12 cellular contexts compared by ENCODE assay signal in the genomic region with DNA sequence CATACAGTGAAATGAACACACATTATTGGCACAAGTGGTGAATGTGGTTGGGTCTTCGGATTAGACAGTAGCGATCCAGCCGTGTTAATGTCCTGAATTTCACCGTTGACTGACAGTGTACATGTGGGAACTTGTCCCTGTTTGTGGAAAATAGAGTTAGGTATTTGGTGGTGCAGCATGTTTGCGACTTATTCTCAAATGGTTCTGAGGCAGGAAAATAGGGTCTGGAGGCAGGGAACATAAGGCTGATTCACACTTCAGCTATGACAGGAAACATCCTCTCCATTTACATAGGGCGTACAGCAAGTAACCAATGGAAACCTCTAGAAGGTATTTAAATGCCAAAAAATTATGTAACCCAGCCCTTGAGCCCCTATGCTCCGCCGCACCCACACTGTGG. TPM values are rescaled to one million over a fixed set of nuclear protein-coding genes. Genes with fewer than 3 reads are reported as not detected.
A peak's percentile ranks its signal among the peaks of the same experiment; 100 is the strongest.
DNase-seq lines count a peak whose midpoint lies in the region; ATAC-seq and TF ChIP-seq lines count a peak whose summit lies in the region.
"Had no signal": no experiment of that assay in that cellular context is flagged by ENCODE, and none has a peak within 500 bp of the region (broad histone marks: within the 10 kb centered on the region; RNA-seq: fewer than 3 reads in every experiment).

No MANE protein-coding gene starts in this region.

- H3K36me3 Mint-ChIP-seq in activated T-cell treated with anti-CD3 and anti-CD28 coated beads, Interleukin-2, amount 50 U/mL, for 72 hours (ENCODE audit: insufficient read depth in 2 of 2): no peaks in the 10 kb centered on the region
- no peaks in the 10 kb centered on the region for H3K36me3 Mint-ChIP-seq in T-helper 17 cell (ENCODE audit: low read depth)

- 58 to 73% (median 66%) methylated on average over 8 of the region's 8 CpGs for WGBS in spleen, 5 donors

- H3K27me3 ChIP-seq in spleen (replicated peaks in 1 of 7): peaks cover 0 to 5% (median 0%) of the 10 kb centered on the region in 7 donors
- H3K27me3 ChIP-seq: esophagus muscularis mucosa, uterus had no signal

- H3K4me3 Mint-ChIP-seq in activated T-cell treated with anti-CD3 and anti-CD28 coated beads, Interleukin-2, amount 50 U/mL, for 72 hours: peak overlapping the region; percentile 43 to 49
- peak overlapping the region; percentile 59 for H3K4me3 Mint-ChIP-seq in T-helper 17 cell

- peaks cover 7% of the 10 kb centered on the region for H3K4me1 Mint-ChIP-seq in activated T-cell treated with anti-CD3 and anti-CD28 coated beads, Interleukin-2, amount 50 U/mL, for 72 hours (ENCODE audit: low read depth)
- H3K4me1 Mint-ChIP-seq in T-helper 17 cell: peaks cover 2% of the 10 kb centered on the region

- H3K9me3 Mint-ChIP-seq in activated T-cell treated with anti-CD3 and anti-CD28 coated beads, Interleukin-2, amount 50 U/mL, for 72 hours: no peaks in the 10 kb centered on the region

- no peak for ATAC-seq in activated T-cell treated with anti-CD3 and anti-CD28 coated beads, Interleukin-2, amount 50 U/mL, for 72 hours (replicated peaks in 1 of 2)
- ATAC-seq in T-helper 17 cell: no peak

- TF ChIP-seq POLR2A in spleen (IDR thresholded peaks at IDR 0.05): no peak

- no peaks in the 10 kb centered on the region for H3K27me3 Mint-ChIP-seq in activated T-cell treated with anti-CD3 and anti-CD28 coated beads, Interleukin-2, amount 50 U/mL, for 72 hours (ENCODE audit: low read depth)
- no peaks in the 10 kb centered on the region for H3K27me3 Mint-ChIP-seq in T-helper 17 cell

- peak overlapping the region in 1 of 8 donors; percentile 34 for H3K4me3 ChIP-seq in spleen
- H3K4me3 ChIP-seq: uterus had no signal

- intact Hi-C loops in spleen (cut with DNase I; ENCODE audit: low total_unique reads): no loop called here

- no peak overlapping the region for H3K27ac Mint-ChIP-seq in activated T-cell treated with anti-CD3 and anti-CD28 coated beads, Interleukin-2, amount 50 U/mL, for 72 hours
- peak overlapping the region; percentile 8 for H3K27ac Mint-ChIP-seq in T-helper 17 cell

- TF ChIP-seq CTCF in spleen (IDR thresholded peaks at IDR 0.05 in 8 of 11, conservative IDR thresholded peaks at IDR 0.05 in 3 of 11): no peak

- no peak for DNase-seq in activated T-cell treated with anti-CD3 and anti-CD28 coated beads, Interleukin-2, amount 50 U/mL, for 72 hours
- no peak for DNase-seq in activated T-cell treated with anti-CD3 and anti-CD28 coated beads, Interleukin-2, amount 50 U/mL, for 1 hour
- DNase-seq in T-helper 17 cell: no peak
- DNase-seq in fibroblast of peridontal ligament (ENCODE audit: extremely low read depth): peak; percentile 25
- no peak for DNase-seq in spleen
- no peak for DNase-seq in SIG-M5 treated with dmso at 0.1 percent for 504 hours (lab: John Stamatoyannopoulos, UW; ENCODE audit: unreplicated experiment)
- no peak for DNase-seq in OCI-M2 (lab: John Stamatoyannopoulos, UW; ENCODE audit: unreplicated experiment)
- no peak for DNase-seq in NCI-H1436 treated with DMSO at 0.1 percent for 48 hours (lab: John Stamatoyannopoulos, UW)
- DNase-seq: NCI-H1930, SIG-M5, uterus had no signal

- peaks cover 0 to 20% (median 10%) of the 10 kb centered on the region in 6 donors for H3K4me1 ChIP-seq in spleen
- H3K4me1 ChIP-seq: uterus had no signal

- H3K27ac ChIP-seq in spleen: peak overlapping the region in 7 of 8 donors; percentile 5 to 83 (median 70)
- H3K27ac ChIP-seq: uterus had no signal

- H3K36me3 ChIP-seq in spleen: no peaks in the 10 kb centered on the region
- H3K36me3 ChIP-seq: esophagus muscularis mucosa, uterus had no signal

- H3K9me3 ChIP-seq in T-helper 17 cell (ENCODE audit: control insufficient read depth, low read length, poor library complexity, severe bottlenecking): no peaks in the 10 kb centered on the region
- no peaks in the 10 kb centered on the region for H3K9me3 ChIP-seq in spleen
- H3K9me3 ChIP-seq: esophagus muscularis mucosa, uterus had no signal

RNA-seq across cellular contexts. Expression of a gene that starts 4.2 kb away (rescaled TPM):
- total RNA-seq in activated T-cell treated with anti-CD3 and anti-CD28 coated beads, Interleukin-2, amount 50 U/mL, for 72 hours: not detected
- total RNA-seq in T-helper 17 cell (not detected), spleen (10 to 100 TPM in 2 of 7 donors, 1 to 10 TPM in 2, not detected in 3; 1.1 to 60.3 (median 17.5) TPM)
- 100 to 1,000 TPM in 2 of 3 donors, 1 to 10 TPM in 1; 1.1 to 167 (median 116) TPM for polyA plus RNA-seq in spleen
- total RNA-seq: esophagus muscularis mucosa had no signal

RNA-seq across cellular contexts. Expression of a gene that starts 19.6 kb away (rescaled TPM):
- total RNA-seq in activated T-cell treated with anti-CD3 and anti-CD28 coated beads, Interleukin-2, amount 50 U/mL, for 72 hours: 1 to 10 TPM; 2.3 to 4.1 TPM
- total RNA-seq in T-helper 17 cell: 1 to 10 TPM; 1.7 to 2.4 TPM
- 1 to 10 TPM; 1.1 to 7.5 (median 2.8) TPM for total RNA-seq in spleen
- polyA plus RNA-seq in spleen: 1 to 10 TPM; 2.9 to 9.6 (median 9.3) TPM

RNA-seq across cellular contexts. Expression of a gene that starts 19.9 kb away (rescaled TPM):
- not detected for total RNA-seq in activated T-cell treated with anti-CD3 and anti-CD28 coated beads, Interleukin-2, amount 50 U/mL, for 72 hours
- not detected for total RNA-seq in T-helper 17 cell
- 1 to 10 TPM in 1 of 7 donors, not detected in 6; 4.4 TPM for total RNA-seq in spleen
- polyA plus RNA-seq in spleen: 1 to 10 TPM in 2 of 3 donors, under 1 TPM in 1; 0.52 to 7.4 (median 5.1) TPM
- total RNA-seq: esophagus muscularis mucosa had no signal

RNA-seq across cellular contexts. Expression of a gene that starts 38.4 kb away (rescaled TPM):
- 100 to 1,000 TPM; 183 to 210 TPM for total RNA-seq in activated T-cell treated with anti-CD3 and anti-CD28 coated beads, Interleukin-2, amount 50 U/mL, for 72 hours
- total RNA-seq in T-helper 17 cell (10 to 100 TPM; 75.5 to 95.8 TPM), spleen (100 to 1,000 TPM; 119 to 293 (median 191) TPM)
- polyA plus RNA-seq in spleen: 100 to 1,000 TPM; 196 to 370 (median 216) TPM

RNA-seq across cellular contexts. Expression of a gene that starts 48.9 kb away (rescaled TPM):
- total RNA-seq in activated T-cell treated with anti-CD3 and anti-CD28 coated beads, Interleukin-2, amount 50 U/mL, for 72 hours: 10 to 100 TPM in 1 of 2 donors, 1 to 10 TPM in 1; 8.3 to 15.2 TPM
- 1 to 10 TPM; 6.8 to 9.0 TPM for total RNA-seq in T-helper 17 cell
- 10 to 100 TPM in 5 of 7 donors, 1 to 10 TPM in 2; 9.0 to 25.6 (median 12.6) TPM for total RNA-seq in spleen
- 10 to 100 TPM; 15.2 to 33.3 (median 29.1) TPM for polyA plus RNA-seq in spleen
